12 cellular contexts compared by ENCODE assay signal in genomic region chr5:146788918-146789317, GRCh38.
"Had no signal": no experiment of that assay in that cellular context is flagged by ENCODE, and none has a peak within 500 bp of the region (broad histone marks: within the 10 kb centered on the region; RNA-seq: fewer than 3 reads in every experiment).

No MANE protein-coding gene starts in this region.

- H3K4me3 ChIP-seq: body of pancreas, gastroesophageal sphincter, testis, upper lobe of right lung had no signal

- H3K27ac ChIP-seq: body of pancreas, gastroesophageal sphincter, testis, upper lobe of right lung had no signal

- H3K9me3 ChIP-seq: body of pancreas, gastroesophageal sphincter, testis, upper lobe of right lung had no signal

- H3K27me3 ChIP-seq: body of pancreas, gastroesophageal sphincter, testis, upper lobe of right lung had no signal

- H3K4me1 ChIP-seq: body of pancreas, gastroesophageal sphincter, testis had no signal

- DNase-seq: activated CD4-positive, alpha-beta T cell treated with anti-CD3 and anti-CD28 coated beads, Interleukin-2, amount 50 U/mL, for 1 hour; activated CD4-positive, CD25-positive, alpha-beta regulatory T cell; activated T-cell treated with anti-CD3 and anti-CD28 coated beads for 4 hours; body of pancreas; effector memory CD8-positive, alpha-beta T cell; natural killer cell; stimulated activated CD4-positive, alpha-beta T cell treated with anti-CD3 and anti-CD28 coated beads, Interleukin-2, amount 100 ng/mL, for 48 hours; stimulated activated CD8-positive, alpha-beta memory T cell treated with anti-CD3 and anti-CD28 coated beads, Interleukin-4, amount 100 ng/mL, for 48 hours; T-helper 17 cell; testis; upper lobe of right lung had no signal

- H3K36me3 ChIP-seq: gastroesophageal sphincter, upper lobe of right lung had no signal
